ENCODE assay signal across 9 cellular contexts in genomic region chr6:16494781-16495180, GRCh38.
DNase-seq lines count a peak whose midpoint lies in the region; ATAC-seq and TF ChIP-seq lines count a peak whose summit lies in the region.
"Had no signal": no experiment of that assay in that cellular context is flagged by ENCODE, and none has a peak within 500 bp of the region (broad histone marks: within the 10 kb centered on the region; RNA-seq: fewer than 3 reads in every experiment).

No MANE protein-coding gene starts in this region.

- H3K4me3 Mint-ChIP-seq in activated naive CD8-positive, alpha-beta T cell treated with anti-CD3 and anti-CD28 coated beads, Interleukin-2, amount 10 ng/mL, durations not matched to agents 7 days and 5 days, result peak overlapping the region; percentile 6

- peaks cover 6% of the 10 kb centered on the region for H3K9me3 Mint-ChIP-seq in activated naive CD8-positive, alpha-beta T cell treated with anti-CD3 and anti-CD28 coated beads, Interleukin-2, amount 10 ng/mL, durations not matched to agents 7 days and 5 days

- H3K27ac Mint-ChIP-seq in activated naive CD8-positive, alpha-beta T cell treated with anti-CD3 and anti-CD28 coated beads, Interleukin-2, amount 10 ng/mL, durations not matched to agents 7 days and 5 days, result no peak overlapping the region

- ATAC-seq in GM19438 (IDR thresholded peaks at IDR 0.05; ENCODE audit: low read depth, unreplicated experiment) (peak; percentile 85), HG03196 (IDR thresholded peaks at IDR 0.05; ENCODE audit: unreplicated experiment) (peak; percentile 88)
- no peak for ATAC-seq in activated naive CD8-positive, alpha-beta T cell treated with anti-CD3 and anti-CD28 coated beads, Interleukin-2, amount 10 ng/mL, durations not matched to agents 7 days and 5 days (ENCODE audit: low read depth)

- peak; percentile 26 for DNase-seq in Daoy (ENCODE audit: low read depth)
- DNase-seq in activated naive CD8-positive, alpha-beta T cell treated with anti-CD3 and anti-CD28 coated beads, Interleukin-2, amount 10 ng/mL, durations not matched to agents 7 days and 5 days, result no peak
- no peak for DNase-seq in NCI-H2029 (lab: John Stamatoyannopoulos, UW)
- DNase-seq in LoVo (ENCODE audit: low spot score), result no peak
- no peak for DNase-seq in vagina (ENCODE audit: extremely low spot score in 2 of 2)
- no peak for DNase-seq in mesenteric fat pad (ENCODE audit: low spot score)
- DNase-seq: T-helper 9 cell had no signal

- TF ChIP-seq CTCF in vagina (IDR thresholded peaks at IDR 0.05), result no peak

- H3K9me3 ChIP-seq in vagina, result no peaks in the 10 kb centered on the region

- POLR2A ChIA-PET in activated naive CD8-positive, alpha-beta T cell treated with anti-CD3 and anti-CD28 coated beads, Interleukin-2, amount 10 ng/mL, durations not matched to agents 7 days and 5 days (lab: Charles Lee), result interaction anchor here (1.0 to 1.4 kb wide), 2 partner anchors 14 to 267 kb away, joined by 3 to 4 read pairs; partner anchors contain the start of gene ATXN1

- intact Hi-C loops in vagina (cut with DNase I), result no loop called here

- H3K4me3 ChIP-seq in vagina, result no peak overlapping the region

- peaks cover 7% of the 10 kb centered on the region for H3K4me1 ChIP-seq in vagina

- no peak overlapping the region for H3K27ac ChIP-seq in vagina

- no peaks in the 10 kb centered on the region for H3K36me3 ChIP-seq in vagina

- no peaks in the 10 kb centered on the region for H3K27me3 Mint-ChIP-seq in activated naive CD8-positive, alpha-beta T cell treated with anti-CD3 and anti-CD28 coated beads, Interleukin-2, amount 10 ng/mL, durations not matched to agents 7 days and 5 days

- H3K36me3 Mint-ChIP-seq in activated naive CD8-positive, alpha-beta T cell treated with anti-CD3 and anti-CD28 coated beads, Interleukin-2, amount 10 ng/mL, durations not matched to agents 7 days and 5 days, result peaks cover 20% of the 10 kb centered on the region

- no peaks in the 10 kb centered on the region for H3K27me3 ChIP-seq in vagina

- TF ChIP-seq POLR2A in vagina (IDR thresholded peaks at IDR 0.05), result no peak

- H3K4me1 Mint-ChIP-seq in activated naive CD8-positive, alpha-beta T cell treated with anti-CD3 and anti-CD28 coated beads, Interleukin-2, amount 10 ng/mL, durations not matched to agents 7 days and 5 days, result peaks cover 35% of the 10 kb centered on the region
